In the genomic region with DNA sequence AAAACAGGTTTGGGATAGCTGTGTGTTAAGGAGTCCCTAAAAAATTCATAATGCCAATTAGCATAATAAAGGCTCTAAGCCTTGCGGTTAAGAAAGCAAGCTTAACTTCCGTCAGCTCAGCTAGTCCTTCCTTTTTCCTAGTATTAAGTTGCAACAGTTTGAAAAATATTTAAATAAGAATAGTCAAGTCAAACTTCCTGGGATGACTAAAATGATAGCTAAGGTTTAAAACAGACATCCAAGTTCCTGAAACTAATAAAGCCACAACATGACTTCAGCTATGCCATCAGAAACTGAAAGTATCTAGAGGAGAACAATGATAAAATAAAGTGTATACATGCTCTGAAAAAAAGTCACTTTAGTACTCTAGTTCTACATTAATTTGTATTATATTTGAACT, we compare ENCODE assay signal across 8 cellular contexts. TPM values are rescaled to one million over a fixed set of nuclear protein-coding genes. Genes with fewer than 3 reads are reported as not detected.
DNase-seq lines count a peak whose midpoint lies in the region; ATAC-seq and TF ChIP-seq lines count a peak whose summit lies in the region.

No MANE protein-coding gene starts in this region.

- no peak for TF ChIP-seq CTCF in RWPE1 (conservative IDR thresholded peaks at IDR 0.05; ENCODE audit: low read depth)

- H3K4me1 ChIP-seq in subcutaneous abdominal adipose tissue (ENCODE audit: control insufficient read depth in 5 of 5, insufficient read depth in 5 of 5, low read length in 5 of 5) = peaks cover 0 to 63% (median 46%) of the 10 kb centered on the region in 5 donors

- H3K27me3 Mint-ChIP-seq in activated T-cell treated with anti-CD3 and anti-CD28 coated beads, Interleukin-2, amount 50 U/mL, for 4 hours (ENCODE audit: low read depth) = no peaks in the 10 kb centered on the region
- H3K27me3 Mint-ChIP-seq in activated CD4-positive, alpha-beta memory T cell treated with anti-CD3 and anti-CD28 coated beads for 36 hours = no peaks in the 10 kb centered on the region

- no peaks in the 10 kb centered on the region for H3K9me3 ChIP-seq in subcutaneous abdominal adipose tissue (ENCODE audit: control insufficient read depth in 5 of 5, low read length in 5 of 5)

- CTCF ChIA-PET in activated CD4-positive, alpha-beta memory T cell treated with anti-CD3 and anti-CD28 coated beads for 36 hours (lab: Charles Lee) = interaction anchor here (0.6 to 2.6 kb wide), 4 partner anchors 11 to 977 kb away, joined by 4 to 8 read pairs (median 6); no protein-coding TSS in a partner anchor
- CTCF ChIA-PET in RWPE1 (lab: Yijun Ruan, JAX) = interaction anchor here (0.6 to 0.7 kb wide), 3 partner anchors 103 to 1493 kb away, joined by 3 to 4 read pairs (median 3); no protein-coding TSS in a partner anchor

- H3K9me3 Mint-ChIP-seq in activated T-cell treated with anti-CD3 and anti-CD28 coated beads, Interleukin-2, amount 50 U/mL, for 4 hours = no peaks in the 10 kb centered on the region
- no peaks in the 10 kb centered on the region for H3K9me3 Mint-ChIP-seq in activated CD4-positive, alpha-beta memory T cell treated with anti-CD3 and anti-CD28 coated beads for 36 hours

- H3K9ac ChIP-seq in subcutaneous abdominal adipose tissue (ENCODE audit: low read length in 5 of 5) = peak overlapping the region; percentile 40 to 100 (median 58)

- no peak for DNase-seq in activated T-cell treated with anti-CD3 and anti-CD28 coated beads, Interleukin-2, amount 50 U/mL, for 4 hours
- no peak for DNase-seq in activated T-cell treated with anti-CD3 and anti-CD28 coated beads for 4 hours
- DNase-seq in activated CD4-positive, alpha-beta memory T cell treated with anti-CD3 and anti-CD28 coated beads for 36 hours = no peak
- DNase-seq in hypothalamus (lab: John Stamatoyannopoulos, UW) = no peak
- no peak for DNase-seq in RWPE1 (ENCODE audit: low spot score)

- H3K27me3 ChIP-seq in subcutaneous abdominal adipose tissue (ENCODE audit: control insufficient read depth in 5 of 5, insufficient read depth in 4 of 5, low read length in 5 of 5) = no peaks in the 10 kb centered on the region

- peak overlapping the region; percentile 97 for H3K4me3 Mint-ChIP-seq in activated T-cell treated with anti-CD3 and anti-CD28 coated beads, Interleukin-2, amount 50 U/mL, for 4 hours
- H3K4me3 Mint-ChIP-seq in activated CD4-positive, alpha-beta memory T cell treated with anti-CD3 and anti-CD28 coated beads for 36 hours = peak overlapping the region; percentile 86

- intact Hi-C loops in activated CD4-positive, alpha-beta memory T cell treated with anti-CD3 and anti-CD28 coated beads for 36 hours (cut with micrococcal nuclease) = loop anchor here (1.0 to 2.0 kb wide), 2 partner anchors 16 to 40 kb away; no protein-coding TSS in a partner anchor

- H3K36me3 ChIP-seq in subcutaneous abdominal adipose tissue (ENCODE audit: control insufficient read depth in 5 of 5, insufficient read depth in 5 of 5, low read length in 5 of 5) = no peaks in the 10 kb centered on the region

- ATAC-seq in activated T-cell treated with anti-CD3 and anti-CD28 coated beads, Interleukin-2, amount 50 U/mL, for 4 hours = no peak
- ATAC-seq in HG03025 (IDR thresholded peaks at IDR 0.05; ENCODE audit: low FRiP score, unreplicated experiment) = no peak

- H3K36me3 Mint-ChIP-seq in activated T-cell treated with anti-CD3 and anti-CD28 coated beads, Interleukin-2, amount 50 U/mL, for 4 hours (ENCODE audit: insufficient read depth) = peaks cover 16% of the 10 kb centered on the region
- H3K36me3 Mint-ChIP-seq in activated CD4-positive, alpha-beta memory T cell treated with anti-CD3 and anti-CD28 coated beads for 36 hours = peaks cover 24% of the 10 kb centered on the region

- H3K4me3 ChIP-seq in iPS-11a (ENCODE audit: low read depth, low read length) (peak overlapping the region; percentile 93), subcutaneous abdominal adipose tissue (ENCODE audit: low read depth in 1 of 5, low read length in 5 of 5) (peak overlapping the region; percentile 80 to 98 (median 97))

- POLR2A ChIA-PET in activated CD4-positive, alpha-beta memory T cell treated with anti-CD3 and anti-CD28 coated beads for 36 hours (lab: Charles Lee) = interaction anchor here (0.9 to 2.1 kb wide), 5 partner anchors 10 to 210 kb away, joined by 3 to 10 read pairs (median 6); no protein-coding TSS in a partner anchor
- POLR2A ChIA-PET in RWPE1 (lab: Yijun Ruan, JAX; ENCODE audit: low non-redundant PET) = no interaction called here

- peaks cover 62% of the 10 kb centered on the region for H3K4me1 Mint-ChIP-seq in activated T-cell treated with anti-CD3 and anti-CD28 coated beads, Interleukin-2, amount 50 U/mL, for 4 hours (ENCODE audit: low read depth)
- H3K4me1 Mint-ChIP-seq in activated CD4-positive, alpha-beta memory T cell treated with anti-CD3 and anti-CD28 coated beads for 36 hours (ENCODE audit: low read depth) = peaks cover 52% of the 10 kb centered on the region

- H3K27ac ChIP-seq in subcutaneous abdominal adipose tissue (ENCODE audit: low read depth, low read length) (peak overlapping the region; percentile 99), RWPE1 (no peak overlapping the region)

- peak overlapping the region; percentile 65 for H3K27ac Mint-ChIP-seq in activated CD4-positive, alpha-beta memory T cell treated with anti-CD3 and anti-CD28 coated beads for 36 hours

RNA-seq across cellular contexts. Expression of gene AKIRIN2, which starts 3.4 kb away (rescaled TPM):
- total RNA-seq in activated T-cell treated with anti-CD3 and anti-CD28 coated beads, Interleukin-2, amount 50 U/mL, for 4 hours = 10 to 100 TPM; 43.8 to 61.4 (median 54.2) TPM
- 10 to 100 TPM; 45.7 to 46.0 TPM for total RNA-seq in activated CD4-positive, alpha-beta memory T cell treated with anti-CD3 and anti-CD28 coated beads for 36 hours
